9 cellular contexts compared by ENCODE assay signal in the genomic region with DNA sequence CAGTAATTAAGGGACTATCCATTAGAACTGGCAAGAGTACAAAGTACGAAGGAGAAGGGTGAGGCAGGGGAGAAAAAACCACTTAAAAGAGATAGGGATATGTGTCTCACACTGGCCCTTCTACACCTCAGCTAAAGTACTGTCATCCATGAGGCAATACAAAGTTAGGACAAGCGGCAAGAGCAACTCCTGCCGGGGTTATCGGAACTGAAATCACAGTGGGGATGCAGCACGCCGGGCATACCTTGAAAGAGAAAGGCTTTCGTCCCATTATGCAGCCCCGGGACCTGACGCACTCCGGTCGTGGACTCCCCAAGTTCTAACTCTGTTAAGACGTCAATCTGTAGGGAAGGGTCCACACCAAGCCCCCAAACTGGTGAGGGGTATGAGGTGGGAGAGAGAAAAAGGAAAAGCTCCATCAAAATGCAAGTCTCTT. TPM values are rescaled to one million over a fixed set of nuclear protein-coding genes. Genes with fewer than 3 reads are reported as not detected.
DNase-seq lines count a peak whose midpoint lies in the region; ATAC-seq and TF ChIP-seq lines count a peak whose summit lies in the region.
"Had no signal": no experiment of that assay in that cellular context is flagged by ENCODE, and none has a peak within 500 bp of the region (broad histone marks: within the 10 kb centered on the region; RNA-seq: fewer than 3 reads in every experiment).

No MANE protein-coding gene starts in this region.

- no peaks in the 10 kb centered on the region for H3K27me3 ChIP-seq in SU-DHL-6 (ENCODE audit: low read length)
- H3K27me3 ChIP-seq in dorsolateral prefrontal cortex = peaks cover 0 to 10% (median 0%) of the 10 kb centered on the region in 45 donors

- peak overlapping the region; percentile 64 for H3K9ac ChIP-seq in SU-DHL-6 (ENCODE audit: low read length)

- H3K4me3 Mint-ChIP-seq in neural crest cell = peak overlapping the region; percentile 99

- peaks cover 34% of the 10 kb centered on the region for H3K4me1 Mint-ChIP-seq in neural crest cell

- no peak for ATAC-seq in GM19395 (IDR thresholded peaks at IDR 0.05; ENCODE audit: unreplicated experiment)

- no peaks in the 10 kb centered on the region for H3K9me2 ChIP-seq in SU-DHL-6 (replicated peaks; ENCODE audit: insufficient read depth, low read length)

- H3K79me2 ChIP-seq in SU-DHL-6 (ENCODE audit: insufficient read depth, low read length) = peaks cover 18% of the 10 kb centered on the region; the same call in 1 of the 2 replicates

- H3K36me3 Mint-ChIP-seq in neural crest cell (ENCODE audit: low read depth) = peaks cover 11% of the 10 kb centered on the region

- DNase-seq in DMS 273 (lab: John Stamatoyannopoulos, UW; ENCODE audit: unreplicated experiment) (peak; percentile 70), DMS 273 treated with DMSO at 0.1 percent for 48 hours (lab: John Stamatoyannopoulos, UW) (no peak), dorsolateral prefrontal cortex (peak in 1 of 10 donors; percentile 40), neural crest cell (ENCODE audit: low read depth, low spot score) (no peak), Kasumi-1 (lab: John Stamatoyannopoulos, UW) (no peak), HPDE6-E6E7 (ENCODE audit: extremely low spot score) (no peak)

- H3K27me3 Mint-ChIP-seq in neural crest cell (ENCODE audit: low read depth) = peaks cover 37% of the 10 kb centered on the region

- peaks cover 4% of the 10 kb centered on the region for H3K9me3 Mint-ChIP-seq in neural crest cell

- peaks cover 9% of the 10 kb centered on the region for H3F3A ChIP-seq in SU-DHL-6 (ENCODE audit: insufficient read depth)

- H4K20me1 ChIP-seq in SU-DHL-6 (ENCODE audit: low read depth, low read length) = no peaks in the 10 kb centered on the region

- 0 out of 2 replicates have a peak, but pooled peaks cover 3% of the 10 kb centered on the region for H3K36me3 ChIP-seq in SU-DHL-6 (ENCODE audit: low read length)

- TF ChIP-seq CTCF in SU-DHL-6 (IDR thresholded peaks at IDR 0.05; ENCODE audit: insufficient read depth, low read length, poor library complexity, severe bottlenecking) (no peak), dorsolateral prefrontal cortex (IDR thresholded peaks at IDR 0.05 in 54 of 56, conservative IDR thresholded peaks at IDR 0.05 in 2 of 56; ENCODE audit: low read depth in 1 of 56, partially characterized antibody in 56 of 56) (no peak), neural crest cell (conservative IDR thresholded peaks at IDR 0.05) (no peak)

- H3K4me3 ChIP-seq in SU-DHL-6 (ENCODE audit: insufficient read depth, low read length, poor library complexity, severe bottlenecking) (peak overlapping the region; percentile 79), dorsolateral prefrontal cortex (peak overlapping the region; percentile 46 to 86 (median 69))
- H3K4me3 ChIP-seq: lung had no signal

- H3K27ac Mint-ChIP-seq in neural crest cell (ENCODE audit: unreplicated experiment) = peak overlapping the region; percentile 98

- H3K27ac ChIP-seq in SU-DHL-6 (ENCODE audit: low read depth, low read length) (no peak overlapping the region), dorsolateral prefrontal cortex (peak overlapping the region in 50 of 59 donors; percentile 8 to 83 (median 70))

- no peaks in the 10 kb centered on the region for H3K9me3 ChIP-seq in SU-DHL-6 (ENCODE audit: insufficient read depth, low read length)

- peak overlapping the region; percentile 89 for H3K4me2 ChIP-seq in SU-DHL-6 (ENCODE audit: low read depth, low read length, poor library complexity, severe bottlenecking)

- H2AFZ ChIP-seq in SU-DHL-6 (ENCODE audit: low read depth, low read length, severe bottlenecking) = peak overlapping the region; percentile 98

- intact Hi-C loops in dorsolateral prefrontal cortex (cut with DNase I) = loop anchor here in 1 of 2 donors (5.0 kb wide), 1 partner anchor 863 kb away; no protein-coding TSS in a partner anchor

RNA-seq across cellular contexts. Expression of a gene that starts 1.1 kb away (rescaled TPM):
- 100 to 1,000 TPM in 119 of 120 experiments, 10 to 100 TPM in 1; 95.5 to 433 (median 285) TPM for total RNA-seq in dorsolateral prefrontal cortex
- 89.1 and 101 TPM in 2 replicates for total RNA-seq in neural crest cell
